ENCODE assay signal across 8 cellular contexts in the genomic region with DNA sequence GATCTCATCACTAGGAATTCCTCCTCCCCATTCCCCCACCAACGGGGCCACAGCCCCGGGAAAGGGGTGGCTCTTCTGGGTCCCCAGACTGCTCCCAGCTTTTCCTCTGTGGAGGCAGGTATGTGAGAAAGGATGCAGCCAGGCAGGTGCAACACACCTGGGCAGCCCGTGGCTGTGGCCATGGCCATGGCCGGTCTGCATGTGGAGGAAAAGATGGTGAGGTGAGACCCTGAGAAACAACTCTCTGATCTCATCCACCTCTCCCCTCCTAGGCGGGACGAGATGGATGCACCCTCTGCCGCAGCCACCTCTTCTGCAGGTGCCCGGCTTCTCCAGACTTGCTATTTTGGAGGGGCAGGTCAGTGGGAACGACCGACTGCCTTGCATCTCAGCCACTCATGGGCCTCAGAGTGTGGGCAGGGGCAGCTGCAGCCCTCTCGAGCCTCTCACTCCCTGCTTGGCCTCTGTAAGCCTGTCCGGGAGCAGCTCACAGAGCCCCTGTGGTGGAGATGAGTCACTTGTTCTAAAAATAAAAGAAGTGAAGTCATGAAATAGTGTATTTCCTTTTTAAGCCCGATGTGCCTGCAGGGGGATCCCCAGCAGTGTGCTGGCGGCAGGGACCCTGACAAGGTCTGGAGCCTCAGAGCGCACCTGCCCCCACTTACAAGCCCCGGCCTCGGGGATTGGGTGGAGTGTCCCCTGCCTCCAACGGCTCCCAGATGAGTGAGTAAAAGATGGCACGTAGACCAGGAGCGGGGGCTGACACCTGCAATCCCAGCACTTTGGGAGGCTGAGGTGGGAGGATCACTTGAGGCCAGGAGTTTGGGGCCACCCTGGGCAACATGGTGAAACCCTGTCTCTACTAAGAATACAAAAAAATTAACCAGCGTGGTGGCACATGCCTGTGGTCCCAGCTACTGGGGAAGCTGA. TPM values are rescaled to one million over a fixed set of nuclear protein-coding genes. Genes with fewer than 3 reads are reported as not detected.
DNase-seq lines count a peak whose midpoint lies in the region; ATAC-seq and TF ChIP-seq lines count a peak whose summit lies in the region.

No MANE protein-coding gene starts in this region.

- TF ChIP-seq CTCF in left ventricle myocardium inferior (IDR thresholded peaks at IDR 0.05; ENCODE audit: borderline replicate concordance) = no peak

- no peaks in the 10 kb centered on the region for H3K27me3 ChIP-seq in left ventricle myocardium inferior (ENCODE audit: low read depth)

- DNase-seq in 8988T (peak; percentile 90), NCI-H226 (peak; percentile 79), left ventricle myocardium inferior (peak; percentile 30), immature natural killer cell (no peak)
- DNase-seq in activated T-cell treated with anti-CD3 and anti-CD28 coated beads, Interleukin-2, amount 50 U/mL, for 48 hours = peak; percentile 63 to 72
- peak; percentile 57 to 60 for DNase-seq in stimulated activated CD4-positive, alpha-beta T cell treated with anti-CD3 and anti-CD28 coated beads, Interleukin-2, amount 100 ng/mL, for 24 hours

- ATAC-seq in GM18519 (IDR thresholded peaks at IDR 0.05; ENCODE audit: low FRiP score, unreplicated experiment) = peak; percentile 75
- ATAC-seq in HG02884 (IDR thresholded peaks at IDR 0.05; ENCODE audit: unreplicated experiment) = peak; percentile 83

- H3K27me3 Mint-ChIP-seq in immature natural killer cell (ENCODE audit: low read depth in 3 of 3) = peaks cover 2 to 7% (median 4%) of the 10 kb centered on the region in 3 donors

- peak overlapping the region; percentile 2 for H3K4me3 ChIP-seq in left ventricle myocardium inferior

- peak overlapping the region; percentile 31 for H3K27ac ChIP-seq in left ventricle myocardium inferior (replicated peaks)

- intact Hi-C loops in left ventricle myocardium inferior (cut with micrococcal nuclease) = no loop called here

- no peak overlapping the region for H3K27ac Mint-ChIP-seq in immature natural killer cell

- no peak overlapping the region for H3K4me3 Mint-ChIP-seq in immature natural killer cell

- H3K9me3 Mint-ChIP-seq in immature natural killer cell = no peaks in the 10 kb centered on the region

- H3K4me1 Mint-ChIP-seq in immature natural killer cell = no peaks in the 10 kb centered on the region

- H3K4me1 ChIP-seq in left ventricle myocardium inferior = peaks cover 21% of the 10 kb centered on the region

- peaks cover 0 to 6% (median 0%) of the 10 kb centered on the region in 3 donors for H3K36me3 Mint-ChIP-seq in immature natural killer cell

- peaks cover 15% of the 10 kb centered on the region for H3K9me3 ChIP-seq in left ventricle myocardium inferior (replicated peaks)

- H3K36me3 ChIP-seq in left ventricle myocardium inferior = no peaks in the 10 kb centered on the region

RNA-seq across cellular contexts. Expression of a gene that starts 10.7 kb away (rescaled TPM):
- total RNA-seq in left ventricle myocardium inferior = not detected
- not detected for polyA plus RNA-seq in immature natural killer cell

Comparison
In these comparisons a context has a peak if more than half of its experiments do, and no peak if none do; other contexts are left out.
1. DNase-seq: peak in 8988T (single experiment), NCI-H226 (single experiment), activated T-cell treated with anti-CD3 and anti-CD28 coated beads, Interleukin-2, amount 50 U/mL, for 48 hours (2 of 2), left ventricle myocardium inferior (single experiment) and stimulated activated CD4-positive, alpha-beta T cell treated with anti-CD3 and anti-CD28 coated beads, Interleukin-2, amount 100 ng/mL, for 24 hours (2 of 2); none in immature natural killer cell (0 of 3).